Comparison of ENCODE assay signal across 9 cellular contexts in genomic region chr18:37253424-37254255, GRCh38.
A peak's percentile ranks its signal among the peaks of the same experiment; 100 is the strongest.
DNase-seq lines count a peak whose midpoint lies in the region; ATAC-seq and TF ChIP-seq lines count a peak whose summit lies in the region.
"Had no signal": no experiment of that assay in that cellular context is flagged by ENCODE, and none has a peak within 500 bp of the region (broad histone marks: within the 10 kb centered on the region; RNA-seq: fewer than 3 reads in every experiment).

No MANE protein-coding gene starts in this region.

- POLR2A ChIA-PET in MCF 10A (lab: Yijun Ruan, JAX) = no interaction called here
- POLR2A ChIA-PET in activated B cell treated with CpG ODN at 0.5 μM for 24 hours (lab: Charles Lee) = no interaction called here

- peaks cover 0 to 15% of the 10 kb centered on the region in 2 donors for H3K4me1 ChIP-seq in left lung
- H3K4me1 ChIP-seq: SJSA1 had no signal

- no peaks in the 10 kb centered on the region for H3K9me3 Mint-ChIP-seq in MCF 10A (ENCODE audit: unreplicated experiment)
- no peaks in the 10 kb centered on the region for H3K9me3 Mint-ChIP-seq in activated B cell treated with CpG ODN at 0.5 μM for 24 hours
- H3K9me3 Mint-ChIP-seq in activated T-helper 17 cell treated with anti-CD3 and anti-CD28 coated beads, Interleukin-2, amount 50 U/mL, for 72 hours = no peaks in the 10 kb centered on the region

- no peak overlapping the region for H3K27ac ChIP-seq in left lung
- H3K27ac ChIP-seq: SJSA1 had no signal

- peaks cover 15 to 91% of the 10 kb centered on the region in 2 donors for H3K27me3 ChIP-seq in left lung

- intact Hi-C loops in MCF 10A (cut with micrococcal nuclease) = no loop called here
- intact Hi-C loops in activated B cell treated with CpG ODN at 0.5 μM for 24 hours (cut with micrococcal nuclease) = no loop called here
- intact Hi-C loops in left lung (cut with DNase I) = no loop called here

- peak overlapping the region; percentile 22 to 38 for H3K4me3 ChIP-seq in left lung
- H3K4me3 ChIP-seq: SJSA1 had no signal

- no peaks in the 10 kb centered on the region for H3K4me1 Mint-ChIP-seq in MCF 10A (ENCODE audit: insufficient read depth, unreplicated experiment)
- peaks cover 13% of the 10 kb centered on the region for H3K4me1 Mint-ChIP-seq in activated B cell treated with CpG ODN at 0.5 μM for 24 hours
- no peaks in the 10 kb centered on the region for H3K4me1 Mint-ChIP-seq in activated T-helper 17 cell treated with anti-CD3 and anti-CD28 coated beads, Interleukin-2, amount 50 U/mL, for 72 hours

- H3K36me3 ChIP-seq in left lung = no peaks in the 10 kb centered on the region
- H3K36me3 ChIP-seq: SJSA1 had no signal

- no TSS peak for BruUV-seq in MCF 10A (replicated peaks; lab: Mats Ljungman, UMichigan)

- no peak overlapping the region for H3K27ac Mint-ChIP-seq in MCF 10A (ENCODE audit: low read depth, unreplicated experiment)
- no peak overlapping the region for H3K27ac Mint-ChIP-seq in activated B cell treated with CpG ODN at 0.5 μM for 24 hours
- no peak overlapping the region for H3K27ac Mint-ChIP-seq in activated T-helper 17 cell treated with anti-CD3 and anti-CD28 coated beads, Interleukin-2, amount 50 U/mL, for 72 hours

- H3K27me3 Mint-ChIP-seq in MCF 10A (ENCODE audit: insufficient read depth, unreplicated experiment) (peaks cover 29% of the 10 kb centered on the region), activated B cell treated with CpG ODN at 0.5 μM for 24 hours (peaks cover 59% of the 10 kb centered on the region)
- H3K27me3 Mint-ChIP-seq in activated T-helper 17 cell treated with anti-CD3 and anti-CD28 coated beads, Interleukin-2, amount 50 U/mL, for 72 hours = peaks cover 41% of the 10 kb centered on the region

- peak; percentile 21 to 22 for DNase-seq in T47D (ENCODE audit: low read depth in 1 of 2, low spot score in 1 of 2)
- DNase-seq in MCF 10A (ENCODE audit: unreplicated experiment) = no peak
- no peak for DNase-seq in activated B cell treated with CpG ODN at 0.5 μM for 24 hours
- peak in 1 of 2 donors; percentile 80 for DNase-seq in left lung
- no peak for DNase-seq in activated CD8-positive, alpha-beta memory T cell treated with anti-CD3 and anti-CD28 coated beads, Interleukin-2, amount 50 U/mL, for 48 hours
- no peak for DNase-seq in midbrain (lab: John Stamatoyannopoulos, UW)

- no peak overlapping the region for H3K4me3 Mint-ChIP-seq in MCF 10A (ENCODE audit: unreplicated experiment)
- peak overlapping the region; percentile 64 for H3K4me3 Mint-ChIP-seq in activated B cell treated with CpG ODN at 0.5 μM for 24 hours
- no peak overlapping the region for H3K4me3 Mint-ChIP-seq in activated T-helper 17 cell treated with anti-CD3 and anti-CD28 coated beads, Interleukin-2, amount 50 U/mL, for 72 hours

- CTCF ChIA-PET in MCF 10A (lab: Yijun Ruan, JAX) (no interaction called here), activated B cell treated with CpG ODN at 0.5 μM for 24 hours (lab: Charles Lee) (no interaction called here)

- ATAC-seq in activated B cell treated with CpG ODN at 0.5 μM for 24 hours (ENCODE audit: low read depth) = peak; percentile 47
- ATAC-seq in left lung = peak; percentile 90
- ATAC-seq in activated T-helper 17 cell treated with anti-CD3 and anti-CD28 coated beads, Interleukin-2, amount 50 U/mL, for 72 hours (replicated peaks) = no peak
- ATAC-seq in GM18520 (IDR thresholded peaks at IDR 0.05; ENCODE audit: unreplicated experiment) = no peak

- no peaks in the 10 kb centered on the region for H3K9me3 ChIP-seq in left lung
- H3K9me3 ChIP-seq: SJSA1 had no signal

- peaks cover 7% of the 10 kb centered on the region for H3K36me3 Mint-ChIP-seq in MCF 10A (ENCODE audit: insufficient read depth, unreplicated experiment)
- H3K36me3 Mint-ChIP-seq in activated B cell treated with CpG ODN at 0.5 μM for 24 hours (ENCODE audit: low read depth) = no peaks in the 10 kb centered on the region
- no peaks in the 10 kb centered on the region for H3K36me3 Mint-ChIP-seq in activated T-helper 17 cell treated with anti-CD3 and anti-CD28 coated beads, Interleukin-2, amount 50 U/mL, for 72 hours (ENCODE audit: low read depth)

- in situ Hi-C loops in T47D (cut with HindIII; ENCODE audit: low pct_unique_long_range_greater_than_20kb, low sequenced_read_pairs) = no loop called here

- no peak for TF ChIP-seq CTCF in MCF 10A (IDR thresholded peaks at IDR 0.05; ENCODE audit: unreplicated experiment)
- TF ChIP-seq CTCF in activated B cell treated with CpG ODN at 0.5 μM for 24 hours (IDR thresholded peaks at IDR 0.05) = no peak
- TF ChIP-seq CTCF in left lung (IDR thresholded peaks at IDR 0.05) = no peak

Comparison
In these comparisons a context has a peak if more than half of its experiments do, and no peak if none do; other contexts are left out.
1. DNase-seq: peak in T47D (2 of 2); none in MCF 10A (single experiment), activated B cell treated with CpG ODN at 0.5 μM for 24 hours (single experiment), activated CD8-positive, alpha-beta memory T cell treated with anti-CD3 and anti-CD28 coated beads, Interleukin-2, amount 50 U/mL, for 48 hours (single experiment) and midbrain (single experiment).
2. ATAC-seq: peak in activated B cell treated with CpG ODN at 0.5 μM for 24 hours (single experiment) and left lung (single experiment); none in activated T-helper 17 cell treated with anti-CD3 and anti-CD28 coated beads, Interleukin-2, amount 50 U/mL, for 72 hours (single experiment) and GM18520 (single experiment).